1 cellular context compared by ENCODE assay signal in genomic region chr2:27715318-27716165, GRCh38.
A peak's percentile ranks its signal among the peaks of the same experiment; 100 is the strongest.
TF ChIP-seq lines count a peak whose summit lies in the region.

No MANE protein-coding gene starts in this region.

TF ChIP-seq in IMR-90, 13 proteins besides CTCF, POLR2A, EP300 and RAD21:
- TF ChIP-seq NFE2L2 (IDR thresholded peaks at IDR 0.05; ENCODE audit: low read depth, low read length) (no peak), MXI1 (IDR thresholded peaks at IDR 0.05; ENCODE audit: borderline replicate concordance, low read depth, low read length) (no peak), CHD1 (IDR thresholded peaks at IDR 0.05; ENCODE audit: low read depth, low read length) (no peak), BHLHE40 (IDR thresholded peaks at IDR 0.05; ENCODE audit: low read depth, low read length) (no peak), MAZ (IDR thresholded peaks at IDR 0.05; ENCODE audit: borderline replicate concordance, low read depth, low read length) (peak; percentile 61; the same call in 1 of the 2 replicates)
